Comparison of ENCODE assay signal across 5 cellular contexts in the genomic region with DNA sequence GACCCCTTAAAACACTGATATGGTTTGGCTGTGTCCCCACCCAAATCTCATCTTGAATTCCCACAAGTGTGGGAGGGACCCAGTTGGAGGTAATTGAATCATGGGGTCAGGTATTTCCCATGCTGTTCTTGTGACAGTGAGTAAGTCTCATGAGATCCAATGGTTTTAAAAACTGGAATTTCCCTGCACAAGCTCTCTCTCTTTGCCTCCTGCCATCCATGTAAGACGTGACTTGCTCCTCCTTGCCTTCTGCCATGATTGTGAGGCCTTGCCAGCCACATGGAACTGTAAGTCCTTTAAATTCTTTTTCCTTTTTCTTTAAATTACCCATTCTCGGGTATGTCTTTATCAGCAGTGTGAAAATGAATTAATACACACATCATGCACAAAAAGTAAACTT.
DNase-seq lines count a peak whose midpoint lies in the region; ATAC-seq, FAIRE-seq and TF ChIP-seq lines count a peak whose summit lies in the region.
"Not testable (repeated sequence)": the region's sequence is repeated elsewhere in the genome, so short reads cannot be mapped to it uniquely, and the experiment has no call there.

No MANE protein-coding gene starts in this region.

- not testable (repeated sequence) for H3K27ac ChIP-seq in HEK293 (ENCODE audit: extremely low read depth, low read depth, low read length); K562 (ENCODE audit: extremely low read depth, low read depth, low read length); HepG2 (ENCODE audit: extremely low read length, insufficient read depth, low read length)

- not testable (repeated sequence) for TF ChIP-seq EP300 in K562 (IDR thresholded peaks at IDR 0.05; ENCODE audit: low read length); HepG2 (IDR thresholded peaks at IDR 0.05; ENCODE audit: low read depth in 2 of 2, low read length in 2 of 2); HepG2 (CRISPR knock-in tag; IDR thresholded peaks at IDR 0.05; ENCODE audit: borderline replicate concordance)

- not testable (repeated sequence) for H3K4me3 ChIP-seq in HEK293 (ENCODE audit: low read depth, low read length); K562; fibroblast of villous mesenchyme (ENCODE audit: low read depth, low read length); HepG2 (replicated peaks in 1 of 3; ENCODE audit: insufficient read depth in 1 of 3, low read depth in 2 of 3, low read length in 3 of 3)

- not testable (repeated sequence) for H3K79me2 ChIP-seq in K562 (ENCODE audit: control insufficient read depth, insufficient read depth, low read length); HepG2 (ENCODE audit: insufficient read depth, low read length)

- TF ChIP-seq CTCF in HEK293 (tag by site-specific recombination; IDR thresholded peaks at IDR 0.05); K562 (IDR thresholded peaks at IDR 0.05 in 2 of 3, conservative IDR thresholded peaks at IDR 0.05 in 1 of 3; ENCODE audit: insufficient read depth in 2 of 3, low read depth in 1 of 3, low read length in 3 of 3); fibroblast of villous mesenchyme (IDR thresholded peaks at IDR 0.05; ENCODE audit: insufficient read depth, low read depth, low read length); HepG2 (CRISPR knock-in tag; IDR thresholded peaks at IDR 0.05): not testable (repeated sequence)

- H3K27me3 ChIP-seq in K562 (ENCODE audit: control insufficient read depth in 2 of 2, insufficient read depth in 2 of 2, low read length in 2 of 2); HepG2 (ENCODE audit: control insufficient read depth in 1 of 2, insufficient read depth in 2 of 2, low read length in 2 of 2): not testable (repeated sequence)

- TF ChIP-seq RAD21 in K562 (CRISPR knock-in tag; conservative IDR thresholded peaks at IDR 0.05 in 1 of 2, IDR thresholded peaks at IDR 0.05 in 1 of 2); HepG2 (CRISPR knock-in tag; IDR thresholded peaks at IDR 0.05): not testable (repeated sequence)

- in situ Hi-C loops in K562 (cut with MboI); HepG2 (cut with HindIII; ENCODE audit: extremely low pct_ligation_motif_present, low pct_unique_long_range_greater_than_20kb): not testable (repeated sequence)

- POLR2A ChIA-PET in HEK293 (lab: Yijun Ruan, JAX); K562 (lab: Yijun Ruan, JAX); HepG2 (lab: Yijun Ruan, JAX): not testable (repeated sequence)

- not testable (repeated sequence) for H3K36me3 ChIP-seq in HEK293 (ENCODE audit: control insufficient read depth in 2 of 2, insufficient read depth in 1 of 2, low read length in 2 of 2); K562 (ENCODE audit: control insufficient read depth, insufficient read depth, low read length); HepG2 (replicated peaks in 1 of 2; ENCODE audit: control insufficient read depth in 1 of 2, insufficient read depth in 2 of 2, low read length in 2 of 2)

- not testable (repeated sequence) for H3K9ac ChIP-seq in K562 (ENCODE audit: insufficient read depth in 1 of 2, low read depth in 2 of 2, low read length in 2 of 2); HepG2 (ENCODE audit: insufficient read depth, low read depth, low read length)

- TF ChIP-seq POLR2A in K562 (conservative IDR thresholded peaks at IDR 0.05); HepG2 (IDR thresholded peaks at IDR 0.05; ENCODE audit: insufficient read depth in 1 of 2, low read depth in 2 of 2, low read length in 2 of 2): not testable (repeated sequence)

- ATAC-seq in K562, HepG2: not testable (repeated sequence)

- WGBS in K562 (ENCODE audit: insufficient coverage, low coverage, missing lambda C conversion rate), result 0% methylated on average over 2 of the region's 2 CpGs
- WGBS in HepG2 (ENCODE audit: low lambda C conversion rate), result 2% methylated on average over 2 of the region's 2 CpGs

- intact Hi-C loops in K562 (cut with micrococcal nuclease), result loop anchor here (5.0 kb wide), 1 partner anchor 83 kb away; no protein-coding TSS in a partner anchor
- intact Hi-C loops in HepG2 (cut with micrococcal nuclease; ENCODE audit: unreplicated experiment), result not testable (repeated sequence)

- H3K9me1 ChIP-seq in K562 (ENCODE audit: control insufficient read depth, insufficient read depth, low read length), result not testable (repeated sequence)

- DNase-seq in K562 (ENCODE audit: extremely low read depth in 1 of 4, low spot score in 3 of 4); HepG2 (ENCODE audit: low spot score): not testable (repeated sequence)
- DNase-seq in fibroblast of villous mesenchyme (ENCODE audit: low read depth) (peak; percentile 12), ureter (ENCODE audit: low spot score) (peak; percentile 13)

- H3K9me3 ChIP-seq in HEK293 (ENCODE audit: control insufficient read depth, insufficient read depth, low read depth, low read length); K562 (replicated peaks; ENCODE audit: control insufficient read depth, insufficient read depth, low read depth, low read length); HepG2 (ENCODE audit: low read length): not testable (repeated sequence)

- CTCF ChIA-PET in HEK293 (lab: Yijun Ruan, JAX), result interaction anchor here (1.7 kb wide), 1 partner anchor 82 kb away, joined by 5 read pairs; no protein-coding TSS in a partner anchor
- CTCF ChIA-PET in K562 (lab: Yijun Ruan, JAX; ENCODE audit: low intra/inter-chr PET ratio); HepG2 (lab: Yijun Ruan, JAX; ENCODE audit: low intra/inter-chr PET ratio, low total read pairs): not testable (repeated sequence)

- not testable (repeated sequence) for H3K4me2 ChIP-seq in K562 (ENCODE audit: insufficient read depth, low read length); HepG2 (ENCODE audit: low read depth, low read length)

- not testable (repeated sequence) for H2AFZ ChIP-seq in K562 (ENCODE audit: low read depth, low read length); HepG2 (ENCODE audit: low read length)

- not testable (repeated sequence) for H4K20me1 ChIP-seq in K562 (replicated peaks; ENCODE audit: control insufficient read depth, insufficient read depth, low read length); HepG2 (ENCODE audit: insufficient read depth, low read length)

- H3K4me1 ChIP-seq in HEK293 (ENCODE audit: control insufficient read depth, insufficient read depth, low read length); K562 (replicated peaks in 1 of 2; ENCODE audit: control insufficient read depth in 2 of 2, insufficient read depth in 2 of 2, low read length in 2 of 2); HepG2 (ENCODE audit: insufficient read depth, low read length): not testable (repeated sequence)

- not testable (repeated sequence) for FAIRE-seq in K562 (lab: Jason Lieb, UNC); HepG2 (lab: Jason Lieb, UNC)

- not testable (repeated sequence) for BruUV-seq in K562 (replicated peaks; lab: Mats Ljungman, UMichigan); HepG2 (replicated peaks; lab: Mats Ljungman, UMichigan)

TF ChIP-seq in HEK293, 187 proteins besides CTCF, POLR2A, EP300 and RAD21:
- TF ChIP-seq ZFHX2 (tag by site-specific recombination; conservative IDR thresholded peaks at IDR 0.05) (0 out of 2 replicates have a peak, but pooled peaks have one; percentile 6), SETDB1 (IDR thresholded peaks at IDR 0.05; ENCODE audit: insufficient read length, low read length) (peak; percentile 90)

TF ChIP-seq in K562, 482 proteins besides CTCF, POLR2A, EP300 and RAD21:
- peak; percentile 95 for TF ChIP-seq ZNF431 (CRISPR knock-in tag; IDR thresholded peaks at IDR 0.05)

TF ChIP-seq in HepG2, 621 proteins besides CTCF, POLR2A, EP300 and RAD21:
- TF ChIP-seq ZNF431 (CRISPR knock-in tag; IDR thresholded peaks at IDR 0.05; ENCODE audit: borderline replicate concordance, low read depth), result peak; percentile 79; the same call in 1 of the 2 replicates
TF ChIP-seq in HepG2: peak in this region for 1; not testable (repeated sequence) for 620.
